9 cellular contexts compared by ENCODE assay signal in genomic region chr7:152015600-152015999, GRCh38. TPM values are rescaled to one million over a fixed set of nuclear protein-coding genes. Genes with fewer than 3 reads are reported as not detected.
"Had no signal": no experiment of that assay in that cellular context is flagged by ENCODE, and none has a peak within 500 bp of the region (broad histone marks: within the 10 kb centered on the region; RNA-seq: fewer than 3 reads in every experiment).

No MANE protein-coding gene starts in this region.

- H3K27ac Mint-ChIP-seq: H9 had no signal

- H3K4me3 ChIP-seq: GM23248, K562 had no signal

- DNase-seq: GM23248, H9, HCEC 1CT, IMR-90 had no signal

- H3K4me1 Mint-ChIP-seq: H9 had no signal

- H3K4me3 Mint-ChIP-seq: H9 had no signal

- FAIRE-seq: H1, H54, HTR-8/SVneo, K562 had no signal

- H2AFZ ChIP-seq: GM23248 had no signal

- H3K27ac ChIP-seq: GM23248 had no signal

- ATAC-seq: K562 had no signal

RNA-seq across cellular contexts. Expression of gene GALNTL5, which starts 59.4 kb away (rescaled TPM):
- total RNA-seq: GM23248, H1, H9, HT-29, IMR-90, K562 had no signal
- polyA plus RNA-seq: GM23248, IMR-90, K562 had no signal
